In the genomic region with DNA sequence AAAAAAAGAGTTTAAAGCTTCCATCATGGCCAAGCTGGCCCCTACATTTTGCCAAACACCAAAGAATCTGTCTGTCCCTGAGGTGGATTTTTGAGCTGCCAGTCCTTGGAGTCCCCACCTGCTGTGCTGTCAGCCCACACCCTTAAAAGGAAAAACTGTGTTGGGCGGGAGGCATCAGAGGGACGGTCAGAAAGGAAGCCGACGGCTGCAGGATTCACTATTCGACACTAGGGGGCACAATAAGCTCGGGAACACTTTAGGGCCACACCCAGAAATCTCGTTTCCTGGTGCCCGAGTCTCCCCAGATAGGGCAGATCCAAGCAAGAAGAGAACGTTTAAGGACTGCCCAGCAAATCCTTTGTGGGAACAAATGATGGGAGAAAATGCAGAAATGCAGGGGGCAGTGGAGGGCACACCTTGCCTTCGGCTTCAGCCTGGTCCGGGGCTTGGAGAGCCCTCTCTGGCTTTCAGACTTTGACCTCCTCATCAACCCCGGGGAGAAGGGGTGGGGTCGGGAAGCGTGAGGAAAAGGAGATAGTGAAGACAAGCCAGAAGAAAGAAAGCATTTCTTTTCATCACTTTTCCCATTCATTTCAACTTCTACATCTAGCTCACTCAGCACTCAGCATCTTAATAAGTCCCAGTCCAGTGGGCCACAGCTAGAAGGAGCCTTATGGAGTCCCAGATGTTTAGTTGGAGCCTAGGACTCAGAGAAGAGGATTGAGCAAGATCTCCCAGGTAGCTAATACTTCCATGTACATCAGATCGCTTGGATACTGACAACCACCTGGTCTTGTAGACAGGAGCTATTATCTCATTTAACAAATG, we compare ENCODE assay signal across 8 cellular contexts. TPM values are rescaled to one million over a fixed set of nuclear protein-coding genes. Genes with fewer than 3 reads are reported as not detected.
DNase-seq lines count a peak whose midpoint lies in the region; ATAC-seq, FAIRE-seq and TF ChIP-seq lines count a peak whose summit lies in the region.

No MANE protein-coding gene starts in this region.

- H3K4me3 Mint-ChIP-seq in activated T-helper 1 cell treated with anti-CD3 and anti-CD28 coated beads, Interleukin-12 subunit alpha, Interleukin-12 subunit beta, Interleukin-2, Interleukin-4 antibody, amounts not matched to agents 30 ng/mL and 10 ng/mL and 1 ng/mL, durations not matched to agents 14 hours and 24 hours and 36 hours = peak overlapping the region; percentile 70
- H3K4me3 Mint-ChIP-seq in natural killer cell = peak overlapping the region; percentile 37
- H3K4me3 Mint-ChIP-seq in stimulated activated naive B cell treated with anti-CD40 and anti-IgM and Interleukin-4, amounts not matched to agents 10 μg/mL and 1 μg/mL and 100 μg/mL, for 72 hours = peak overlapping the region; percentile 74 to 75

- H2AFZ ChIP-seq in fibroblast of lung (ENCODE audit: low read length) = peak overlapping the region; percentile 78

- H3K4me1 ChIP-seq in fibroblast of lung (ENCODE audit: control insufficient read depth, extremely low read depth, insufficient read depth, low read length) = peaks cover 14% of the 10 kb centered on the region

- H3K27me3 ChIP-seq in fibroblast of lung (ENCODE audit: control insufficient read depth, insufficient read depth, low read length) = no peaks in the 10 kb centered on the region

- peaks cover 37% of the 10 kb centered on the region for H3K4me1 Mint-ChIP-seq in activated T-helper 1 cell treated with anti-CD3 and anti-CD28 coated beads, Interleukin-12 subunit alpha, Interleukin-12 subunit beta, Interleukin-2, Interleukin-4 antibody, amounts not matched to agents 30 ng/mL and 10 ng/mL and 1 ng/mL, durations not matched to agents 14 hours and 24 hours and 36 hours (ENCODE audit: low read depth)
- H3K4me1 Mint-ChIP-seq in natural killer cell = peaks cover 15 to 17% of the 10 kb centered on the region in 2 donors
- H3K4me1 Mint-ChIP-seq in stimulated activated naive B cell treated with anti-CD40 and anti-IgM and Interleukin-4, amounts not matched to agents 10 μg/mL and 1 μg/mL and 100 μg/mL, for 72 hours = peaks cover 27 to 34% of the 10 kb centered on the region in 2 donors

- H3K36me3 Mint-ChIP-seq in activated T-helper 1 cell treated with anti-CD3 and anti-CD28 coated beads, Interleukin-12 subunit alpha, Interleukin-12 subunit beta, Interleukin-2, Interleukin-4 antibody, amounts not matched to agents 30 ng/mL and 10 ng/mL and 1 ng/mL, durations not matched to agents 14 hours and 24 hours and 36 hours (ENCODE audit: low read depth) = no peaks in the 10 kb centered on the region
- no peaks in the 10 kb centered on the region for H3K36me3 Mint-ChIP-seq in natural killer cell
- peaks cover 0 to under 1% of the 10 kb centered on the region in 2 donors for H3K36me3 Mint-ChIP-seq in stimulated activated naive B cell treated with anti-CD40 and anti-IgM and Interleukin-4, amounts not matched to agents 10 μg/mL and 1 μg/mL and 100 μg/mL, for 72 hours

- H3K27ac Mint-ChIP-seq in activated T-helper 1 cell treated with anti-CD3 and anti-CD28 coated beads, Interleukin-12 subunit alpha, Interleukin-12 subunit beta, Interleukin-2, Interleukin-4 antibody, amounts not matched to agents 30 ng/mL and 10 ng/mL and 1 ng/mL, durations not matched to agents 14 hours and 24 hours and 36 hours = peak overlapping the region; percentile 15
- no peak overlapping the region for H3K27ac Mint-ChIP-seq in natural killer cell
- H3K27ac Mint-ChIP-seq in stimulated activated naive B cell treated with anti-CD40 and anti-IgM and Interleukin-4, amounts not matched to agents 10 μg/mL and 1 μg/mL and 100 μg/mL, for 72 hours = peak overlapping the region; percentile 53

- DNase-seq in D721Med (ENCODE audit: insufficient read length, low spot score) = peak; percentile 63
- DNase-seq in LHCN-M2 (ENCODE audit: low read depth) = peak; percentile 94
- DNase-seq in RCC 7860 (ENCODE audit: low spot score) = peak; percentile 82
- peak; percentile 75 for DNase-seq in activated T-helper 1 cell treated with anti-CD3 and anti-CD28 coated beads, Interleukin-12 subunit alpha, Interleukin-12 subunit beta, Interleukin-2, Interleukin-4 antibody, amounts not matched to agents 30 ng/mL and 10 ng/mL and 1 ng/mL, durations not matched to agents 14 hours and 24 hours and 36 hours (ENCODE audit: low spot score)
- peak; percentile 85 to 95 for DNase-seq in fibroblast of lung (ENCODE audit: low read depth in 2 of 2)
- DNase-seq in natural killer cell = peak; percentile 61
- DNase-seq in stimulated activated naive B cell treated with anti-CD40 and anti-IgM and Interleukin-4, amounts not matched to agents 10 μg/mL and 1 μg/mL and 100 μg/mL, for 72 hours = peak; percentile 69

- H3K9ac ChIP-seq in fibroblast of lung (ENCODE audit: insufficient read depth, low read length) = no peak overlapping the region

- peak; percentile 57 for ATAC-seq in GM21717 (IDR thresholded peaks at IDR 0.05; ENCODE audit: unreplicated experiment)
- peak; percentile 88 to 94 (median 93) for ATAC-seq in natural killer cell
- ATAC-seq in stimulated activated naive B cell treated with anti-CD40 and anti-IgM and Interleukin-4, amounts not matched to agents 10 μg/mL and 1 μg/mL and 100 μg/mL, for 72 hours (replicated peaks) = peak; percentile 77 to 79

- H3K79me2 ChIP-seq in fibroblast of lung (ENCODE audit: control insufficient read depth, insufficient read depth, low read length) = no peaks in the 10 kb centered on the region

- peak overlapping the region; percentile 61 for H3K27ac ChIP-seq in fibroblast of lung (ENCODE audit: insufficient read depth, low read length)

- TF ChIP-seq CTCF in D721Med (IDR thresholded peaks at IDR 0.05; ENCODE audit: insufficient read depth, missing control alignments) (peak; percentile 96), fibroblast of lung (conservative IDR thresholded peaks at IDR 0.05 in 1 of 2, IDR thresholded peaks at IDR 0.05 in 1 of 2; ENCODE audit: low read depth in 1 of 2, low read length in 2 of 2) (peak; percentile 91 to 93), natural killer cell (IDR thresholded peaks at IDR 0.05) (peak; percentile 81)

- intact Hi-C loops in activated T-helper 1 cell treated with anti-CD3 and anti-CD28 coated beads, Interleukin-12 subunit alpha, Interleukin-12 subunit beta, Interleukin-2, Interleukin-4 antibody, amounts not matched to agents 30 ng/mL and 10 ng/mL and 1 ng/mL, durations not matched to agents 14 hours and 24 hours and 36 hours (cut with micrococcal nuclease) = loop anchor here (1.0 to 10.0 kb wide), 6 partner anchors 75 to 1004 kb away; a partner anchor contains a TSS
- intact Hi-C loops in natural killer cell (cut with micrococcal nuclease) = loop anchor here (1.0 to 10.0 kb wide), 3 partner anchors 75 to 414 kb away; a partner anchor contains a TSS

- H3K27me3 Mint-ChIP-seq in activated T-helper 1 cell treated with anti-CD3 and anti-CD28 coated beads, Interleukin-12 subunit alpha, Interleukin-12 subunit beta, Interleukin-2, Interleukin-4 antibody, amounts not matched to agents 30 ng/mL and 10 ng/mL and 1 ng/mL, durations not matched to agents 14 hours and 24 hours and 36 hours (ENCODE audit: insufficient read depth) = peaks cover 1% of the 10 kb centered on the region
- peaks cover 37 to 49% of the 10 kb centered on the region in 2 donors for H3K27me3 Mint-ChIP-seq in natural killer cell (ENCODE audit: low read depth in 2 of 2)
- H3K27me3 Mint-ChIP-seq in stimulated activated naive B cell treated with anti-CD40 and anti-IgM and Interleukin-4, amounts not matched to agents 10 μg/mL and 1 μg/mL and 100 μg/mL, for 72 hours = peaks cover 17 to 24% of the 10 kb centered on the region in 2 donors

- H3K4me3 ChIP-seq in fibroblast of lung (replicated peaks in 1 of 4; ENCODE audit: control extremely low read depth in 1 of 4, insufficient read depth in 1 of 4, low read depth in 3 of 4, low read length in 4 of 4) = peak overlapping the region; percentile 25 to 57 (median 35)

- H4K20me1 ChIP-seq in fibroblast of lung (ENCODE audit: control insufficient read depth, extremely low read depth, insufficient read depth, low read length) = no peaks in the 10 kb centered on the region

- H3K4me2 ChIP-seq in fibroblast of lung (ENCODE audit: extremely low read depth, insufficient read depth, low read length) = peak overlapping the region; percentile 97

- H3K9me3 ChIP-seq in fibroblast of lung (ENCODE audit: control insufficient read depth, insufficient read depth, low read depth, low read length) = no peaks in the 10 kb centered on the region

- no peaks in the 10 kb centered on the region for H3K9me3 Mint-ChIP-seq in activated T-helper 1 cell treated with anti-CD3 and anti-CD28 coated beads, Interleukin-12 subunit alpha, Interleukin-12 subunit beta, Interleukin-2, Interleukin-4 antibody, amounts not matched to agents 30 ng/mL and 10 ng/mL and 1 ng/mL, durations not matched to agents 14 hours and 24 hours and 36 hours
- H3K9me3 Mint-ChIP-seq in natural killer cell = no peaks in the 10 kb centered on the region
- no peaks in the 10 kb centered on the region for H3K9me3 Mint-ChIP-seq in stimulated activated naive B cell treated with anti-CD40 and anti-IgM and Interleukin-4, amounts not matched to agents 10 μg/mL and 1 μg/mL and 100 μg/mL, for 72 hours

- H3K36me3 ChIP-seq in fibroblast of lung (ENCODE audit: control insufficient read depth, insufficient read depth, low read length) = no peaks in the 10 kb centered on the region

- FAIRE-seq in D721Med (lab: Jason Lieb, UNC) = no peak
- FAIRE-seq in RCC 7860 (lab: Jason Lieb, UNC) = peak; percentile 79

RNA-seq across cellular contexts. Expression of a gene that starts 5.0 kb away (rescaled TPM):
- total RNA-seq in LHCN-M2 (2014; rRNA removed) (12.3 and 15.0 TPM in 2 replicates), fibroblast of lung (11.0 and 18.5 TPM in 2 replicates), natural killer cell (under 1 TPM; 0.07 to 0.94 (median 0.15) TPM)
- polyA plus RNA-seq in LHCN-M2 (2012) = 10.0 TPM
- total RNA-seq in activated T-helper 1 cell treated with anti-CD3 and anti-CD28 coated beads, Interleukin-12 subunit alpha, Interleukin-12 subunit beta, Interleukin-2, Interleukin-4 antibody, amounts not matched to agents 30 ng/mL and 10 ng/mL and 1 ng/mL, durations not matched to agents 14 hours and 24 hours and 36 hours = 3.9 and 4.7 TPM in 2 replicates
- 23.4 and 26.8 TPM in 2 replicates for polyA plus RNA-seq in fibroblast of lung
- 16.3 and 21.7 TPM in 2 replicates for polyA plus RNA-seq in fibroblast of lung (2012)
- polyA minus RNA-seq in fibroblast of lung (ENCODE audit: low replicate concordance) = 11.3 and 11.4 TPM in 2 replicates

Comparison
In these comparisons a context has a peak if more than half of its experiments do, and no peak if none do; other contexts are left out.
1. Peak in every context shown above with its lines: DNase-seq, ATAC-seq, H3K4me3 ChIP-seq and H3K27ac ChIP-seq.
2. H3K27ac Mint-ChIP-seq: peak in activated T-helper 1 cell treated with anti-CD3 and anti-CD28 coated beads, Interleukin-12 subunit alpha, Interleukin-12 subunit beta, Interleukin-2, Interleukin-4 antibody, amounts not matched to agents 30 ng/mL and 10 ng/mL and 1 ng/mL, durations not matched to agents 14 hours and 24 hours and 36 hours (single experiment) and stimulated activated naive B cell treated with anti-CD40 and anti-IgM and Interleukin-4, amounts not matched to agents 10 μg/mL and 1 μg/mL and 100 μg/mL, for 72 hours (single experiment); none in natural killer cell (0 of 2).